In genomic region chr9:136255896-136256890, GRCh38 we compare ENCODE assay signal across 15 cellular contexts. TPM values are rescaled to one million over a fixed set of nuclear protein-coding genes. Genes with fewer than 3 reads are reported as not detected.
DNase-seq lines count a peak whose midpoint lies in the region; ATAC-seq and TF ChIP-seq lines count a peak whose summit lies in the region.
"Had no signal": no experiment of that assay in that cellular context is flagged by ENCODE, and none has a peak within 500 bp of the region (broad histone marks: within the 10 kb centered on the region; RNA-seq: fewer than 3 reads in every experiment).

No MANE protein-coding gene starts in this region.

- DNase-seq in AG04450 (ENCODE audit: low read depth, low spot score) (no peak), D341Med (ENCODE audit: low spot score) (peak; percentile 57), NCI-H1930 (lab: John Stamatoyannopoulos, UW) (peak; percentile 3 to 12), glutamatergic neuron (peak; percentile 48), NCI-H226 (no peak), cerebellum (ENCODE audit: low spot score) (no peak), lower lobe of right lung (no peak)
- DNase-seq: activated naive CD4-positive, alpha-beta T cell treated with anti-CD3 and anti-CD28 coated beads for 36 hours; caudate nucleus; NCI-H1092 treated with DMSO at 0.1 percent for 48 hours; substantia nigra had no signal

- peaks cover 2% of the 10 kb centered on the region for H3K9me3 Mint-ChIP-seq in glutamatergic neuron (ENCODE audit: unreplicated experiment)
- H3K9me3 Mint-ChIP-seq: activated CD4-positive, alpha-beta memory T cell treated with anti-CD3 and anti-CD28 coated beads for 36 hours; activated naive CD4-positive, alpha-beta T cell treated with anti-CD3 and anti-CD28 coated beads for 36 hours had no signal

- H3K27me3 Mint-ChIP-seq in glutamatergic neuron (ENCODE audit: unreplicated experiment), result peaks cover 5% of the 10 kb centered on the region
- H3K27me3 Mint-ChIP-seq: activated CD4-positive, alpha-beta memory T cell treated with anti-CD3 and anti-CD28 coated beads for 36 hours had no signal

- POLR2A ChIA-PET in AG04450 (lab: Yijun Ruan, JAX), result no interaction called here

- peaks cover 15% of the 10 kb centered on the region for H3K4me1 Mint-ChIP-seq in glutamatergic neuron (ENCODE audit: low read depth, unreplicated experiment)

- intact Hi-C loops in lower lobe of right lung (cut with DNase I), result no loop called here

- H3K27ac ChIP-seq in AG04450 (ENCODE audit: low read depth, low read length) (no peak overlapping the region), lower lobe of right lung (no peak overlapping the region)

- ATAC-seq in lower lobe of right lung (no peak), HG03342 (IDR thresholded peaks at IDR 0.05; ENCODE audit: unreplicated experiment) (no peak)

- H3K27ac Mint-ChIP-seq in glutamatergic neuron (ENCODE audit: unreplicated experiment), result no peak overlapping the region
- H3K27ac Mint-ChIP-seq: activated CD4-positive, alpha-beta memory T cell treated with anti-CD3 and anti-CD28 coated beads for 36 hours; activated naive CD4-positive, alpha-beta T cell treated with anti-CD3 and anti-CD28 coated beads for 36 hours had no signal

- CTCF ChIA-PET in AG04450 (lab: Charles Lee), result no interaction called here

- no peak overlapping the region for H3K4me3 Mint-ChIP-seq in glutamatergic neuron (ENCODE audit: unreplicated experiment)
- H3K4me3 Mint-ChIP-seq: activated CD4-positive, alpha-beta memory T cell treated with anti-CD3 and anti-CD28 coated beads for 36 hours; activated naive CD4-positive, alpha-beta T cell treated with anti-CD3 and anti-CD28 coated beads for 36 hours had no signal

- H3K36me3 ChIP-seq in lower lobe of right lung, result no peaks in the 10 kb centered on the region

- H3K4me3 ChIP-seq in AG04450 (ENCODE audit: low read depth, low read length) (no peak overlapping the region), lower lobe of right lung (no peak overlapping the region)

- TF ChIP-seq CTCF in AG04450 (IDR thresholded peaks at IDR 0.05; ENCODE audit: low read depth, low read length) (0 out of 2 replicates have a peak, but pooled peaks have one; percentile 3), glutamatergic neuron (IDR thresholded peaks at IDR 0.05; ENCODE audit: partially characterized antibody, unreplicated experiment) (no peak), lower lobe of right lung (IDR thresholded peaks at IDR 0.05) (no peak)

- H3K27me3 ChIP-seq in AG04450 (ENCODE audit: control insufficient read depth, insufficient read depth, low read length) (peaks cover 14% of the 10 kb centered on the region), lower lobe of right lung (ENCODE audit: low read depth) (peaks cover 38% of the 10 kb centered on the region)

- H3K4me1 ChIP-seq in lower lobe of right lung, result no peaks in the 10 kb centered on the region

- no peaks in the 10 kb centered on the region for H3K36me3 Mint-ChIP-seq in glutamatergic neuron (ENCODE audit: unreplicated experiment)
- H3K36me3 Mint-ChIP-seq: activated CD4-positive, alpha-beta memory T cell treated with anti-CD3 and anti-CD28 coated beads for 36 hours had no signal

- H3K9me3 ChIP-seq in AG04450 (ENCODE audit: control insufficient read depth, insufficient read depth, low read length), result no peaks in the 10 kb centered on the region; the same call in 1 of the 2 replicates
- no peaks in the 10 kb centered on the region for H3K9me3 ChIP-seq in lower lobe of right lung

RNA-seq across cellular contexts. Expression of gene QSOX2, which starts 10.6 kb away (rescaled TPM):
- 12.8 and 14.7 TPM in 2 replicates for polyA plus RNA-seq in AG04450 (2011; rRNA removed)
- polyA minus RNA-seq in AG04450 (2011; rRNA and poly(A)+ RNA removed), result 8.4 and 9.3 TPM in 2 replicates
- 21.2 TPM for total RNA-seq in glutamatergic neuron (ENCODE audit: unreplicated experiment)
- 9.8 TPM for total RNA-seq in cerebellum
- total RNA-seq in lower lobe of right lung, result 10.5 TPM

RNA-seq across cellular contexts. Expression of gene CCDC187, which starts 47.7 kb away (rescaled TPM):
- not detected in 2 replicates for polyA plus RNA-seq in AG04450 (2011; rRNA removed)
- polyA minus RNA-seq in AG04450 (2011; rRNA and poly(A)+ RNA removed), result not detected in 2 replicates
- total RNA-seq in glutamatergic neuron (ENCODE audit: unreplicated experiment) (15.8 TPM), cerebellum (0.09 TPM), lower lobe of right lung (6.6 TPM)
- total RNA-seq: activated CD4-positive, alpha-beta memory T cell treated with anti-CD3 and anti-CD28 coated beads for 36 hours; activated naive CD4-positive, alpha-beta T cell treated with anti-CD3 and anti-CD28 coated beads for 36 hours had no signal
- polyA plus RNA-seq: esophagus had no signal

RNA-seq across cellular contexts. Expression of gene LHX3, which starts 51.3 kb away (rescaled TPM):
- polyA plus RNA-seq in AG04450 (2011; rRNA removed), result not detected in 2 replicates
- polyA minus RNA-seq in AG04450 (2011; rRNA and poly(A)+ RNA removed), result not detected in 2 replicates
- 0.81 TPM for total RNA-seq in glutamatergic neuron (ENCODE audit: unreplicated experiment)
- not detected for total RNA-seq in cerebellum
- total RNA-seq in lower lobe of right lung, result not detected
- total RNA-seq: activated CD4-positive, alpha-beta memory T cell treated with anti-CD3 and anti-CD28 coated beads for 36 hours; activated naive CD4-positive, alpha-beta T cell treated with anti-CD3 and anti-CD28 coated beads for 36 hours; sciatic nerve had no signal
- polyA plus RNA-seq: esophagus had no signal

Comparison
In these comparisons a context has a peak if more than half of its experiments do, and no peak if none do; other contexts are left out.
1. DNase-seq: peak in D341Med (single experiment), NCI-H1930 (2 of 2) and glutamatergic neuron (single experiment); none in AG04450 (single experiment), NCI-H226 (single experiment), cerebellum (single experiment) and lower lobe of right lung (single experiment).